30 cellular contexts compared by ENCODE assay signal in the genomic region with DNA sequence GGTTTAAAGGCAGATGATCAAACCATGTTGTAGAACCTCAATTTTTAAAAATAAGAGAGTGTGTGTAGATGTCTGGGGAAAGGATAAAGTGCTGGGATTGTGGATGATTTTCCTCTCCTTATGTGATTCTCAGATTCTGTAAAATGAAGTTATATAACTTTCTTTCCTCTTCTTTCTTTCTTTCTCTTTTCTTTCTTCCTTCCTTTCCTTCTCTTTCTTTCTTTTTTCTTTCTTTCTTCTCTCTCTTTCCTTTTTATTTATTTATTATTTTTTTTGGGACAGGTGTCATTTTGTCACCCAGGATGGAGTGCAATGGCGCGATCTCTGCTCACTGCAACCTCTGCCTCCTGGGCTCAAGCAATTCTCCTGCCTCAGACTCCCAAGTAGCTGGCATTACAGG.
"Had no signal": no experiment of that assay in that cellular context is flagged by ENCODE, and none has a peak within 500 bp of the region (broad histone marks: within the 10 kb centered on the region; RNA-seq: fewer than 3 reads in every experiment).

No MANE protein-coding gene starts in this region.

- H3K27me3 Mint-ChIP-seq: activated CD8-positive, alpha-beta memory T cell treated with anti-CD3 and anti-CD28 coated beads, Interleukin-2, amount 10 ng/mL, durations not matched to agents 7 days and 5 days; activated naive CD8-positive, alpha-beta T cell; effector memory CD8-positive, alpha-beta T cell; T-helper 17 cell had no signal

- H3K27me3 ChIP-seq: body of pancreas, esophagus muscularis mucosa, gastrocnemius medialis, heart left ventricle had no signal

- H3K4me3 ChIP-seq: body of pancreas, esophagus muscularis mucosa, gastrocnemius medialis, heart left ventricle had no signal

- H3K36me3 ChIP-seq: esophagus muscularis mucosa, gastrocnemius medialis, heart left ventricle had no signal

- H3K27ac Mint-ChIP-seq: activated CD4-positive, alpha-beta memory T cell treated with anti-CD3 and anti-CD28 coated beads for 36 hours; activated CD4-positive, alpha-beta T cell treated with anti-CD3 and anti-CD28 coated beads for 36 hours; activated CD4-positive, alpha-beta T cell treated with anti-CD3 and anti-CD28 coated beads, Interleukin-2, amount 10 ng/mL, durations not matched to agents 24 days and 14 days; activated CD8-positive, alpha-beta memory T cell treated with anti-CD3 and anti-CD28 coated beads, Interleukin-2, amount 10 ng/mL, durations not matched to agents 7 days and 5 days; activated naive CD4-positive, alpha-beta T cell treated with anti-CD3 and anti-CD28 coated beads for 36 hours; activated naive CD8-positive, alpha-beta T cell; activated T-helper 1 cell treated with anti-CD3 and anti-CD28 coated beads, Interleukin-12 subunit alpha, Interleukin-12 subunit beta, Interleukin-2, Interleukin-4 antibody, amounts not matched to agents 30 ng/mL and 10 ng/mL and 1 ng/mL, durations not matched to agents 14 hours and 24 hours and 36 hours; activated T-helper 2 cell treated with anti-CD3 and anti-CD28 coated beads, Interferon-gamma antibody, Interleukin-2, Interleukin-4, amounts not matched to agents 10 μg/mL and 5 μg/mL and 100 μg/mL, durations not matched to agents 14 hours and 24 hours and 36 hours; T-helper 17 cell had no signal

- H3K36me3 Mint-ChIP-seq: activated CD4-positive, alpha-beta memory T cell treated with anti-CD3 and anti-CD28 coated beads for 36 hours; activated CD8-positive, alpha-beta memory T cell treated with anti-CD3 and anti-CD28 coated beads, Interleukin-2, amount 10 ng/mL, durations not matched to agents 7 days and 5 days; activated naive CD8-positive, alpha-beta T cell had no signal

- H3K9me3 Mint-ChIP-seq: activated CD4-positive, alpha-beta memory T cell treated with anti-CD3 and anti-CD28 coated beads for 36 hours; activated CD4-positive, alpha-beta T cell treated with anti-CD3 and anti-CD28 coated beads, Interleukin-2, amount 10 ng/mL, durations not matched to agents 24 days and 14 days; activated naive CD4-positive, alpha-beta T cell treated with anti-CD3 and anti-CD28 coated beads for 36 hours; activated T-helper 1 cell treated with anti-CD3 and anti-CD28 coated beads, Interleukin-12 subunit alpha, Interleukin-12 subunit beta, Interleukin-2, Interleukin-4 antibody, amounts not matched to agents 30 ng/mL and 10 ng/mL and 1 ng/mL, durations not matched to agents 14 hours and 24 hours and 36 hours; activated T-helper 2 cell treated with anti-CD3 and anti-CD28 coated beads, Interferon-gamma antibody, Interleukin-2, Interleukin-4, amounts not matched to agents 10 μg/mL and 5 μg/mL and 100 μg/mL, durations not matched to agents 14 hours and 24 hours and 36 hours; effector memory CD8-positive, alpha-beta T cell had no signal

- H3K9me3 ChIP-seq: body of pancreas, esophagus muscularis mucosa, gastrocnemius medialis, heart left ventricle had no signal

- H3K4me1 ChIP-seq: body of pancreas, foreskin keratinocyte, gastrocnemius medialis had no signal

- H3K27ac ChIP-seq: body of pancreas, esophagus muscularis mucosa, foreskin keratinocyte, gastrocnemius medialis, heart left ventricle had no signal

- DNase-seq: activated CD4-positive, alpha-beta T cell treated with anti-CD3 and anti-CD28 coated beads for 36 hours; activated CD4-positive, alpha-beta T cell treated with anti-CD3 and anti-CD28 coated beads, Interleukin-2, amount 10 ng/mL, durations not matched to agents 24 days and 14 days; activated CD4-positive, CD25-positive, alpha-beta regulatory T cell; activated CD4-positive, CD25-positive, alpha-beta regulatory T cell treated with anti-CD3 and anti-CD28 coated beads, Interleukin-2, amount 50 U/mL, for 72 hours; activated CD8-positive, alpha-beta memory T cell treated with anti-CD3 and anti-CD28 coated beads, Interleukin-2, amount 10 ng/mL, durations not matched to agents 7 days and 5 days; activated CD8-positive, alpha-beta memory T cell treated with anti-CD3 and anti-CD28 coated beads, Interleukin-2, amount 50 U/mL, for 4 hours; activated CD8-positive, alpha-beta T cell treated with anti-CD3 and anti-CD28 coated beads, Interleukin-2, amount 10 ng/mL, durations not matched to agents 7 days and 5 days; activated effector memory CD4-positive, alpha-beta T cell treated with anti-CD3 and anti-CD28 coated beads, Interleukin-2, amount 50 U/mL, for 16 hours; activated naive CD4-positive, alpha-beta T cell treated with anti-CD3 and anti-CD28 coated beads for 36 hours; activated T-cell treated with anti-CD3 and anti-CD28 coated beads, Interleukin-2, amount 50 U/mL, for 1 hour; activated T-cell treated with anti-CD3 and anti-CD28 coated beads, Interleukin-2, amount 50 U/mL, for 48 hours; amygdala; body of pancreas; caudate nucleus; cortex of kidney; dermis blood vessel endothelial cell; effector CD4-positive, alpha-beta T cell; effector memory CD8-positive, alpha-beta T cell; erythroblast; foreskin keratinocyte; gastrocnemius medialis; glutamatergic neuron; T-helper 1 cell; T-helper 17 cell had no signal

- ATAC-seq: activated CD4-positive, alpha-beta T cell treated with anti-CD3 and anti-CD28 coated beads for 36 hours; activated CD8-positive, alpha-beta memory T cell treated with anti-CD3 and anti-CD28 coated beads, Interleukin-2, amount 10 ng/mL, durations not matched to agents 7 days and 5 days; activated CD8-positive, alpha-beta T cell treated with anti-CD3 and anti-CD28 coated beads, Interleukin-2, amount 10 ng/mL, durations not matched to agents 7 days and 5 days; body of pancreas; effector memory CD8-positive, alpha-beta T cell; foreskin keratinocyte; gastrocnemius medialis; heart left ventricle; T-helper 17 cell had no signal

- H3K4me3 Mint-ChIP-seq: activated CD4-positive, alpha-beta memory T cell treated with anti-CD3 and anti-CD28 coated beads for 36 hours; activated CD4-positive, alpha-beta T cell treated with anti-CD3 and anti-CD28 coated beads for 36 hours; activated CD4-positive, alpha-beta T cell treated with anti-CD3 and anti-CD28 coated beads, Interleukin-2, amount 10 ng/mL, durations not matched to agents 24 days and 14 days; activated CD8-positive, alpha-beta memory T cell treated with anti-CD3 and anti-CD28 coated beads, Interleukin-2, amount 10 ng/mL, durations not matched to agents 7 days and 5 days; activated CD8-positive, alpha-beta T cell treated with anti-CD3 and anti-CD28 coated beads, Interleukin-2, amount 10 ng/mL, durations not matched to agents 7 days and 5 days; activated naive CD4-positive, alpha-beta T cell treated with anti-CD3 and anti-CD28 coated beads for 36 hours; activated naive CD8-positive, alpha-beta T cell; activated T-helper 1 cell treated with anti-CD3 and anti-CD28 coated beads, Interleukin-12 subunit alpha, Interleukin-12 subunit beta, Interleukin-2, Interleukin-4 antibody, amounts not matched to agents 30 ng/mL and 10 ng/mL and 1 ng/mL, durations not matched to agents 14 hours and 24 hours and 36 hours; effector memory CD8-positive, alpha-beta T cell; T-helper 17 cell had no signal
